In genomic region chr15:64387562-64388168, GRCh38 we compare ENCODE assay signal across 1 cellular context.
TF ChIP-seq lines count a peak whose summit lies in the region.

TSS of gene TRIP4 (plus strand) at chr15:64387836. CDS start at chr15:64387864, 28 bp downstream.

TF ChIP-seq in HepG2, 621 proteins besides CTCF, POLR2A, EP300 and RAD21 (continued from another document and continues in another):
- peak; percentile 85; the same call in 1 of the 2 replicates for TF ChIP-seq ZXDC (CRISPR knock-in tag; IDR thresholded peaks at IDR 0.05)
- TF ChIP-seq ZBTB38 (CRISPR knock-in tag; IDR thresholded peaks at IDR 0.05) = peak; percentile 98
- peak; percentile 93 for TF ChIP-seq ZHX2 (IDR thresholded peaks at IDR 0.05; ENCODE audit: low read depth)
- peak; percentile 81; the same call in 1 of the 2 replicates for TF ChIP-seq ZHX2 (CRISPR knock-in tag; IDR thresholded peaks at IDR 0.05; ENCODE audit: borderline replicate concordance)
- no peak; the same call in 1 of the 2 replicates for TF ChIP-seq AFF4 (CRISPR knock-in tag; IDR thresholded peaks at IDR 0.05)
- peak; percentile 98 for TF ChIP-seq ZNF275 (CRISPR knock-in tag; IDR thresholded peaks at IDR 0.05; ENCODE audit: borderline replicate concordance)
- 0 out of 2 replicates have a peak, but pooled peaks have one; percentile 63 for TF ChIP-seq NFIC (IDR thresholded peaks at IDR 0.05; ENCODE audit: low read length)
- TF ChIP-seq MAFK (conservative IDR thresholded peaks at IDR 0.05 in 1 of 2, IDR thresholded peaks at IDR 0.05 in 1 of 2; ENCODE audit: low read length in 2 of 2) = peak in 1 of 2 experiments; percentile 59; a peak in 2 of 4 replicates
- TF ChIP-seq DMAP1 (CRISPR knock-in tag; IDR thresholded peaks at IDR 0.05) = peak; percentile 96
- TF ChIP-seq LRRFIP1 (CRISPR knock-in tag; conservative IDR thresholded peaks at IDR 0.05) = no peak
- TF ChIP-seq, protein P1, sequence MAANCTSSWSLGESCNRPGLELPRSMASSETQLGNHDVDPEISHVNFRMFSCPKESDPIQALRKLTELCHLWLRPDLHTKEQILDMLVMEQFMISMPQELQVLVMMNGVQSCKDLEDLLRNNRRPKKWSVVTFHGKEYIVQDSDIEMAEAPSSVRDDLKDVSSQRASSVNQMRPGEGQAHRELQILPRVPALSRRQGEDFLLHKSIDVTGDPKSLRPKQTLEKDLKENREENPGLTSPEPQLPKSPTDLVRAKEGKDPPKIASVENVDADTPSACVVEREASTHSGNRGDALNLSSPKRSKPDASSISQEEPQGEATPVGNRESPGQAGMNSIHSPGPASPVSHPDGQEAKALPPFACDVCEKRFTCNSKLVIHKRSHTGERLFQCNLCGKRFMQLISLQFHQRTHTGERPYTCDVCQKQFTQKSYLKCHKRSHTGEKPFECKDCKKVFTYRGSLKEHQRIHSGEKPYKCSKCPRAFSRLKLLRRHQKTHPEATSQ (CRISPR knock-in tag; IDR thresholded peaks at IDR 0.05; ENCODE audit: borderline replicate concordance) = peak; percentile 88; the same call in 1 of the 2 replicates
- no peak for TF ChIP-seq SMC3 (IDR thresholded peaks at IDR 0.05; ENCODE audit: low read length)
- TF ChIP-seq, protein P2, sequence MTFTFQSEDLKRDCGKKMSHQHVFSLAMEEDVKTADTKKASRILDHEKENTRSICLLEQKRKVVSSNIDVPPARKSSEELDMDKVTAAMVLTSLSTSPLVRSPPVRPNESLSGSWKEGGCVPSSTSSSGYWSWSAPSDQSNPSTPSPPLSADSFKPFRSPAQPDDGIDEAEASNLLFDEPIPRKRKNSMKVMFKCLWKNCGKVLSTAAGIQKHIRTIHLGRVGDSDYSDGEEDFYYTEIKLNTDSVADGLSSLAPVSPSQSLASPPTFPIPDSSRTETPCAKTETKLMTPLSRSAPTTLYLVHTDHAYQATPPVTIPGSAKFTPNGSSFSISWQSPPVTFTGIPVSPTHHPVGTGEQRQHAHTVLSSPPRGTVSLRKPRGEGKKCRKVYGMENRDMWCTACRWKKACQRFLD (CRISPR knock-in tag; IDR thresholded peaks at IDR 0.05; ENCODE audit: borderline replicate concordance) = peak; percentile 94
- 0 out of 2 replicates have a peak, but pooled peaks have one; percentile 52 for TF ChIP-seq SNAPC2 (CRISPR knock-in tag; IDR thresholded peaks at IDR 0.05)
- no peak for TF ChIP-seq WIZ (CRISPR knock-in tag; IDR thresholded peaks at IDR 0.05)
- no peak for TF ChIP-seq TAF15 (IDR thresholded peaks at IDR 0.05; ENCODE audit: low read depth, low read length, poor library complexity, severe bottlenecking)
- peak; percentile 80 for TF ChIP-seq BCL6 (CRISPR knock-in tag; IDR thresholded peaks at IDR 0.05)
- TF ChIP-seq ZNF660 (CRISPR knock-in tag; IDR thresholded peaks at IDR 0.05; ENCODE audit: borderline replicate concordance, low read depth) = no peak
- 0 out of 2 replicates have a peak, but pooled peaks have one; percentile 68 for TF ChIP-seq ZNF484 (CRISPR knock-in tag; IDR thresholded peaks at IDR 0.05; ENCODE audit: borderline replicate concordance, low read depth)
- peak; percentile 80 for TF ChIP-seq ATF3 (CRISPR knock-in tag; IDR thresholded peaks at IDR 0.05)
- no peak for TF ChIP-seq SP140L (CRISPR knock-in tag; IDR thresholded peaks at IDR 0.05; ENCODE audit: borderline replicate concordance)
- TF ChIP-seq NCOA5 (CRISPR knock-in tag; IDR thresholded peaks at IDR 0.05) = no peak
- 0 out of 2 replicates have a peak, but pooled peaks have one; percentile 78 for TF ChIP-seq NFATC3 (CRISPR knock-in tag; IDR thresholded peaks at IDR 0.05)
- no peak for TF ChIP-seq ZNF674 (CRISPR knock-in tag; IDR thresholded peaks at IDR 0.05; ENCODE audit: low read depth)
- no peak for TF ChIP-seq TCF12 (IDR thresholded peaks at IDR 0.05)
- TF ChIP-seq TCF12 (CRISPR knock-in tag; IDR thresholded peaks at IDR 0.05) = no peak; the same call in 1 of the 2 replicates
- TF ChIP-seq HNF1A (IDR thresholded peaks at IDR 0.05; ENCODE audit: low read depth) = peak; percentile 60
- TF ChIP-seq HNF1A (CRISPR knock-in tag; IDR thresholded peaks at IDR 0.05; ENCODE audit: borderline replicate concordance) = peak; percentile 92; the same call in 1 of the 2 replicates
- peak; percentile 99; the same call in 1 of the 2 replicates for TF ChIP-seq SIN3A (IDR thresholded peaks at IDR 0.05; ENCODE audit: borderline replicate concordance, low read depth, low read length)
- no peak for TF ChIP-seq REXO4 (CRISPR knock-in tag; IDR thresholded peaks at IDR 0.05; ENCODE audit: borderline replicate concordance)
- TF ChIP-seq TBX3 (IDR thresholded peaks at IDR 0.05; ENCODE audit: borderline replicate concordance) = peak; percentile 68
